16 cellular contexts compared by ENCODE assay signal in the genomic region with DNA sequence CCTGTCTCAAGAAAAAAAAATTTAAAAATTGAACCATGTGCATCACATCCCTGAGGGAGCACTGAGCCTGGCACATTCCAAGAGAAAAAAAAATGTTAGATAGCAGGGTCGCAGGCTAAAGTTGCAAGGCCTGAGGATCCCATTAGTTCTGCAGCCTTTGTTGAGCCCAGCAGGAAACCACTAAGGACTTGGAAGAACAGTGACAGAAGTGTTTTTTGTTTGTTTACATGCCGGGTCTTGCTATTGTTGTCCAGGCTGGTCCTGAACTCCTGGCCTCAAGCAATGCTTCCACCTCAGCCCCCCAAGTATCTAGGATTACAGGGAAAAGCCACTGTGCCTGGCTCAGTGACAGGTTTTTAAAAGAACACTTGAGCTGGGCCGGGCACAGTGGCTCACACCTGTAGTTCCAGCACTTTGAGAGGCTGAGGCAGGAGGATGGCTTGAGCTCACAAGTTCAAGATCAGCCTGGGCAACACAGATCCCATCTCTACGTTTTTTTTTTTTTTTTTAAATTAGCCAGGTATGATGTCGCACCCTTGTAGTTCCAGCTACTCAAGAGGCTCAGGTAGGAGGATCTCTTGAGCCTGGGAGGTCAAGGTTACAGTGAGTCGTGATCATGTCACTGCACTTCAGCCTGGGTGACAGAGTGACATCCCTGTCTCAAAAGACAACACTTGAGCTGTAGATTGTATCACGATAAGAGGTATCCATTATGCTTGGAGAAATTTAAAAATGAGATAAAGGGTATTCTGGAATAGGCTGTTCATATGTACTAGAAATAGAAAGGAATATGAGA. TPM values are rescaled to one million over a fixed set of nuclear protein-coding genes. Genes with fewer than 3 reads are reported as not detected.
DNase-seq lines count a peak whose midpoint lies in the region; TF ChIP-seq lines count a peak whose summit lies in the region.
"Had no signal": no experiment of that assay in that cellular context is flagged by ENCODE, and none has a peak within 500 bp of the region (broad histone marks: within the 10 kb centered on the region; RNA-seq: fewer than 3 reads in every experiment).

No MANE protein-coding gene starts in this region.

- no peak overlapping the region for H2BK5ac ChIP-seq in H9 (ENCODE audit: insufficient read length, low read length)

- no peaks in the 10 kb centered on the region for H3K23me2 ChIP-seq in H9 (ENCODE audit: insufficient read length, low read depth, low read length, poor library complexity, severe bottlenecking)

- H3K27ac Mint-ChIP-seq in H9: 0 out of 7 replicates have a peak overlapping the region, but pooled peaks of 1 of the 3 experiments have one; percentile 67
- peak overlapping the region; percentile 42 for H3K27ac Mint-ChIP-seq in endothelial cell (ENCODE audit: unreplicated experiment)

- H3K4ac ChIP-seq in H9 (ENCODE audit: low read depth, low read length): no peak overlapping the region

- H3K14ac ChIP-seq in H9 (ENCODE audit: insufficient read depth, low read length): no peak overlapping the region

- H3K23ac ChIP-seq in H9 (ENCODE audit: insufficient read length, low read depth, low read length): no peak overlapping the region

- H3K79me2 ChIP-seq in H9 (ENCODE audit: insufficient read depth, low read length): no peaks in the 10 kb centered on the region

- H3K56ac ChIP-seq in H9 (ENCODE audit: insufficient read length, low read depth, low read length): no peak overlapping the region

- no peaks in the 10 kb centered on the region; a peak in 2 of 5 replicates for H3K9me3 Mint-ChIP-seq in H9
- no peaks in the 10 kb centered on the region for H3K9me3 Mint-ChIP-seq in endothelial cell (ENCODE audit: unreplicated experiment)

- H3K4me3 Mint-ChIP-seq in H9 (no peak overlapping the region; a peak in 2 of 5 replicates), endothelial cell (ENCODE audit: unreplicated experiment) (no peak overlapping the region)

- H3K4me1 Mint-ChIP-seq in H9 (peaks cover 27 to 41% of the 10 kb centered on the region in 2 experiments), endothelial cell (ENCODE audit: unreplicated experiment) (peaks cover 8% of the 10 kb centered on the region)

- H3T11ph ChIP-seq in H9 (ENCODE audit: low read length): no peak overlapping the region

- no peaks in the 10 kb centered on the region for H3K9me3 ChIP-seq in H9 (ENCODE audit: control insufficient read depth, low read depth, low read length)
- H3K9me3 ChIP-seq: Caco-2, SJCRH30 had no signal

- no peak overlapping the region for H3K4me2 ChIP-seq in H9 (ENCODE audit: insufficient read depth, insufficient read length, low read length)

- H3K27me3 ChIP-seq in H9 (ENCODE audit: insufficient read depth, low read length): no peaks in the 10 kb centered on the region
- H3K27me3 ChIP-seq: SJCRH30 had no signal

- no peak overlapping the region for H2BK12ac ChIP-seq in H9 (ENCODE audit: insufficient read length, low read depth, low read length)

- no peak overlapping the region for H3K27ac ChIP-seq in H9 (ENCODE audit: insufficient read length, low read depth, low read length)
- H3K27ac ChIP-seq: C4-2B, SJCRH30 had no signal

- TF ChIP-seq CTCF in H9 (conservative IDR thresholded peaks at IDR 0.05) (no peak), endothelial cell (IDR thresholded peaks at IDR 0.05; ENCODE audit: unreplicated experiment) (no peak)

- no peaks in the 10 kb centered on the region; the same call in 1 of the 2 replicates for H3K4me1 ChIP-seq in H9 (ENCODE audit: insufficient read depth, low read length)

- H2BK15ac ChIP-seq in H9 (ENCODE audit: low read depth, low read length): no peak overlapping the region

- no peak overlapping the region for H2BK120ac ChIP-seq in H9 (ENCODE audit: low read depth, low read length, poor library complexity, severe bottlenecking)

- H2BK20ac ChIP-seq in H9 (ENCODE audit: low read depth, low read length, poor library complexity, severe bottlenecking): no peak overlapping the region

- no peak overlapping the region for H4K8ac ChIP-seq in H9 (replicated peaks; ENCODE audit: insufficient read length, low read depth, low read length)

- no peak overlapping the region for H4K5ac ChIP-seq in H9 (ENCODE audit: insufficient read length, low read depth, low read length)

- H3K18ac ChIP-seq in H9 (ENCODE audit: insufficient read length, low read depth, low read length): no peak overlapping the region

- no peak overlapping the region for H3K9ac ChIP-seq in H9 (ENCODE audit: extremely low read depth, insufficient read length, low read length)

- no peaks in the 10 kb centered on the region for H3K79me1 ChIP-seq in H9 (ENCODE audit: insufficient read depth, low read depth, low read length, poor library complexity, severe bottlenecking)

- no peaks in the 10 kb centered on the region; the same call in 1 of the 2 replicates for H3K27me3 Mint-ChIP-seq in H9 (ENCODE audit: low read depth)
- peaks cover 2% of the 10 kb centered on the region for H3K27me3 Mint-ChIP-seq in endothelial cell (ENCODE audit: unreplicated experiment)

- no peak overlapping the region for H4K91ac ChIP-seq in H9 (ENCODE audit: insufficient read length, low read depth, low read length)

- H2AFZ ChIP-seq in H9 (ENCODE audit: low read length): no peak overlapping the region

- no peaks in the 10 kb centered on the region for H3K36me3 Mint-ChIP-seq in H9 (ENCODE audit: insufficient read depth in 1 of 3, low read depth in 3 of 3)
- peaks cover 3% of the 10 kb centered on the region for H3K36me3 Mint-ChIP-seq in endothelial cell (ENCODE audit: low read depth, unreplicated experiment)

- no CpG with 5 or more reads among the region's 7 CpGs for WGBS in H9 (ENCODE audit: extremely low coverage, insufficient read length, low lambda C conversion rate)

- no peak overlapping the region for H2AK5ac ChIP-seq in H9 (ENCODE audit: insufficient read length, low read length)

- no peaks in the 10 kb centered on the region for H4K20me1 ChIP-seq in H9 (ENCODE audit: control insufficient read depth, insufficient read depth, insufficient read length)

- DNase-seq in H9 (peak; percentile 57), NCI-H128 (lab: John Stamatoyannopoulos, UW; ENCODE audit: unreplicated experiment) (peak; percentile 9), endothelial cell (ENCODE audit: low spot score) (no peak), retina (peak; percentile 11), AG08395 (ENCODE audit: low spot score) (no peak), NCI-H1694 (lab: John Stamatoyannopoulos, UW) (no peak)
- no peak for DNase-seq in stimulated activated CD4-positive, alpha-beta T cell treated with anti-CD3 and anti-CD28 coated beads, Interleukin-12 subunit alpha, Interleukin-12 subunit beta, amount 100 ng/mL, for 4 hours
- DNase-seq: ACHN, AML-193, Caco-2, NCI-H1092 treated with DMSO at 0.1 percent for 48 hours, NCI-H345, NCI-H524 treated with DMSO at 0.1 percent for 48 hours, SJCRH30 had no signal

RNA-seq across cellular contexts. Expression of a gene that starts 15.2 kb away (rescaled TPM):
- total RNA-seq in H9 (2021): 47.2 and 48.7 TPM in 2 replicates
- total RNA-seq in endothelial cell (ENCODE audit: unreplicated experiment): 16.4 TPM

RNA-seq across cellular contexts. Expression of a gene that starts 39.3 kb away (rescaled TPM):
- total RNA-seq in H9 (2021): 0.28 and 0.35 TPM in 2 replicates
- total RNA-seq in endothelial cell (ENCODE audit: unreplicated experiment): 257 TPM
- total RNA-seq: T-helper 1 cell treated with Interleukin-12 subunit alpha and Interleukin-12 subunit beta and Interleukin-4 antibody, amounts not matched to agents 30 ng/mL and 1 ng/mL, for 36 hours had no signal

Comparison
In these comparisons a context has a peak if more than half of its experiments do, and no peak if none do; other contexts are left out.
1. DNase-seq: peak in H9 (single experiment), NCI-H128 (single experiment) and retina (single experiment); none in endothelial cell (single experiment), stimulated activated CD4-positive, alpha-beta T cell treated with anti-CD3 and anti-CD28 coated beads, Interleukin-12 subunit alpha, Interleukin-12 subunit beta, amount 100 ng/mL, for 4 hours (single experiment), AG08395 (single experiment) and NCI-H1694 (single experiment).
2. RNA of a gene that starts 39.3 kb away (total RNA-seq): 257 TPM in endothelial cell (single experiment); 0.28 to 0.35 TPM in H9; every median in the first group is over 100 times any median in the second.